Comparison of ENCODE assay signal across 8 cellular contexts in the genomic region with DNA sequence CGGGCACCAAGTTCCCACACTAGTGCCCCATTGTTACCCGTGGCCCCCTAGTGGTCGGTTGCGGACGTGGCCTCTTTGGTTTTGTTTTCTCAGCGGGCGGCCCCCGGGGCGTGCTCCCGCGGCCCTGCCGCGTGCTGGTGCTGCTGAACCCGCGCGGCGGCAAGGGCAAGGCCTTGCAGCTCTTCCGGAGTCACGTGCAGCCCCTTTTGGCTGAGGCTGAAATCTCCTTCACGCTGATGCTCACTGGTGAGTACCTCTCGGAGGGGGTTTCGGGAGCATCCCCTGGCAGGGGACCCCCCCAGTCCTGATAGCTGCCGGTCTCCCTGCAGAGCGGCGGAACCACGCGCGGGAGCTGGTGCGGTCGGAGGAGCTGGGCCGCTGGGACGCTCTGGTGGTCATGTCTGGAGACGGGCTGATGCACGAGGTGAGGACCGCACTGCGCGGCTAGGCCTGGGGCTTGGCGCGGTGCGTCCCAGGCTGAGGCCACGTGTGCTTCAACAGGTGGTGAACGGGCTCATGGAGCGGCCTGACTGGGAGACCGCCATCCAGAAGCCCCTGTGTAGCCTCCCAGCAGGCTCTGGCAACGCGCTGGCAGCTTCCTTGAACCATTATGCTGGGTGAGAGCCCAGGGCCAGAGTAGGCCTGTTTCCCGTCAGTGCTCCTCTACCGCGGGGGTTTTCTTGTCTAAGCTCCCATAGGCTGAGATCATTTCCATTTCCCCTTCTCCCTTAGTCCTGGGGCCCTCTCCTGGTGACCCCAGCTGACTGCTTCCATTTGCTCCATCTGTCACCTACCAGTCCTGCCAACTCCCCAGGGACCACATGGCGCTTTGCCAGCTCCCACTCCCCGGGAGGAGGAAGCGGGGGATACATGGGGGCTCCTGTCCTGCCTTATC. TPM values are rescaled to one million over a fixed set of nuclear protein-coding genes. Genes with fewer than 3 reads are reported as not detected.
A peak's percentile ranks its signal among the peaks of the same experiment; 100 is the strongest.
DNase-seq lines count a peak whose midpoint lies in the region; ATAC-seq, FAIRE-seq and TF ChIP-seq lines count a peak whose summit lies in the region.

No MANE protein-coding gene starts in this region.

- TF ChIP-seq POLR2A in testis (IDR thresholded peaks at IDR 0.05), result no peak

- peaks cover 43 to 44% of the 10 kb centered on the region in 2 experiments for H3K4me1 ChIP-seq in neutrophil (ENCODE audit: control insufficient read depth in 1 of 2, insufficient read depth in 1 of 2, low read depth in 1 of 2, low read length in 1 of 2)
- peaks cover 22% of the 10 kb centered on the region for H3K4me1 ChIP-seq in testis

- DNase-seq in COLO668 (lab: John Stamatoyannopoulos, UW; ENCODE audit: unreplicated experiment) (peak; percentile 76), HTR-8/SVneo (ENCODE audit: insufficient read length, low spot score) (peak; percentile 95), RPMI7951 (ENCODE audit: low read depth) (peak; percentile 73), activated T-helper 1 cell treated with Interleukin-2 at 50 U/mL for 16 hours (ENCODE audit: low read depth) (peak; percentile 62), fibroblast of mammary gland (ENCODE audit: low read depth) (peak; percentile 88), testis (peak; percentile 81)

- H3K4me3 ChIP-seq in fibroblast of mammary gland (ENCODE audit: control insufficient read depth, low read depth, low read length), result peak overlapping the region; percentile 67
- peak overlapping the region; percentile 78 to 86 for H3K4me3 ChIP-seq in neutrophil (ENCODE audit: low read depth in 1 of 2, low read length in 1 of 2)
- H3K4me3 ChIP-seq in testis, result peak overlapping the region; percentile 46 to 66

- peak; percentile 73 for TF ChIP-seq CTCF in fibroblast of mammary gland (conservative IDR thresholded peaks at IDR 0.05; ENCODE audit: control insufficient read depth, insufficient read depth, low read depth, low read length)
- TF ChIP-seq CTCF in neutrophil (IDR thresholded peaks at IDR 0.05), result peak; percentile 86
- peak; percentile 79 to 95 (median 81) for TF ChIP-seq CTCF in testis (IDR thresholded peaks at IDR 0.05)

- no peaks in the 10 kb centered on the region for H3K9me3 ChIP-seq in neutrophil
- H3K9me3 ChIP-seq in testis, result no peaks in the 10 kb centered on the region

- no peak for FAIRE-seq in HTR-8/SVneo (lab: Jason Lieb, UNC)

- intact Hi-C loops in testis (cut with DNase I; ENCODE audit: low total_unique reads), result no loop called here

- 24 to 26% methylated on average over 15 to 50 of the region's 52 CpGs for WGBS in testis, 2 donors

- H3K27me3 ChIP-seq in neutrophil (peaks cover 58% of the 10 kb centered on the region), testis (no peaks in the 10 kb centered on the region)

- ATAC-seq in HG02798 (IDR thresholded peaks at IDR 0.05; ENCODE audit: poor library complexity, unreplicated experiment), result no peak

- H3K36me3 ChIP-seq in neutrophil, result peaks cover 13% of the 10 kb centered on the region
- no peaks in the 10 kb centered on the region for H3K36me3 ChIP-seq in testis (ENCODE audit: low read depth, missing control alignments)

- H3K27ac ChIP-seq in neutrophil (no peak overlapping the region), testis (peak overlapping the region in 1 of 2 donors; percentile 84)

RNA-seq across cellular contexts. Expression of a gene that starts 1.7 kb away (rescaled TPM):
- 34.6 and 37.6 TPM in 2 replicates for total RNA-seq in RPMI7951 (2014; rRNA removed; shearing (Covaris generic))
- total RNA-seq in testis, result 10 to 100 TPM; 14.7 to 17.7 TPM
- 8.0 TPM for polyA plus RNA-seq in testis (ENCODE audit: insufficient read depth, low read depth, low replicate concordance)

RNA-seq across cellular contexts. Expression of a gene that starts 32.4 kb away (rescaled TPM):
- 54.8 and 55.7 TPM in 2 replicates for total RNA-seq in RPMI7951 (2014; rRNA removed; shearing (Covaris generic))
- 100 to 1,000 TPM; 132 to 152 TPM for total RNA-seq in testis
- 184 TPM for polyA plus RNA-seq in testis (ENCODE audit: insufficient read depth, low read depth, low replicate concordance)
